1 cellular context compared by ENCODE assay signal in genomic region chr16:75010427-75010826, GRCh38.
A peak's percentile ranks its signal among the peaks of the same experiment; 100 is the strongest.
TF ChIP-seq lines count a peak whose summit lies in the region.

No MANE protein-coding gene starts in this region.

TF ChIP-seq in GM12878, 131 proteins besides CTCF, POLR2A, EP300 and RAD21:
- no peak for TF ChIP-seq USF2 (IDR thresholded peaks at IDR 0.05; ENCODE audit: borderline replicate concordance, low read depth, low read length)
- no peak for TF ChIP-seq RCOR1 (conservative IDR thresholded peaks at IDR 0.05; ENCODE audit: low read depth, low read length)
- TF ChIP-seq ZNF384 (IDR thresholded peaks at IDR 0.05; ENCODE audit: borderline replicate concordance, low read depth, low read length): peak; percentile 48; the same call in 1 of the 2 replicates
- TF ChIP-seq PRDM15 (CRISPR knock-in tag; IDR thresholded peaks at IDR 0.05): no peak
- no peak for TF ChIP-seq SMARCA5 (IDR thresholded peaks at IDR 0.05)
- 0 out of 4 replicates have a peak, but pooled peaks of 1 of the 2 experiments have one; percentile 28 for TF ChIP-seq IKZF2 (IDR thresholded peaks at IDR 0.05)
- no peak for TF ChIP-seq POLR2AphosphoS5 (IDR thresholded peaks at IDR 0.05; ENCODE audit: low read length)
- TF ChIP-seq E2F4 (IDR thresholded peaks at IDR 0.05; ENCODE audit: low read depth, low read length): no peak
- no peak for TF ChIP-seq CREM (IDR thresholded peaks at IDR 0.05; ENCODE audit: low read depth)
- TF ChIP-seq ATF7 (IDR thresholded peaks at IDR 0.05; ENCODE audit: low read depth): 0 out of 2 replicates have a peak, but pooled peaks have one; percentile 26
- no peak for TF ChIP-seq SP1 (IDR thresholded peaks at IDR 0.05; ENCODE audit: low read depth, low read length)
- TF ChIP-seq MEF2B (IDR thresholded peaks at IDR 0.05; ENCODE audit: partially characterized antibody, poor library complexity, severe bottlenecking): peak; percentile 38
- no peak for TF ChIP-seq YBX1 (IDR thresholded peaks at IDR 0.05)
- no peak for TF ChIP-seq FOS (IDR thresholded peaks at IDR 0.05; ENCODE audit: borderline replicate concordance, extremely low read depth, insufficient read length)
- no peak for TF ChIP-seq GATAD2B (conservative IDR thresholded peaks at IDR 0.05; ENCODE audit: low read depth)
- no peak for TF ChIP-seq MYC (IDR thresholded peaks at IDR 0.05; ENCODE audit: insufficient read depth, insufficient read length, insufficient replicate concordance, low read length, severe bottlenecking)
- TF ChIP-seq JUNB (IDR thresholded peaks at IDR 0.05): peak; percentile 41; the same call in 1 of the 2 replicates
